Comparison of ENCODE assay signal across 8 cellular contexts in genomic region chr6:53792973-53793317, GRCh38.
DNase-seq lines count a peak whose midpoint lies in the region; ATAC-seq and TF ChIP-seq lines count a peak whose summit lies in the region.

No MANE protein-coding gene starts in this region.

- peak overlapping the region; percentile 77 for H3K4me3 ChIP-seq in HEK293 (ENCODE audit: low read depth, low read length)
- peak overlapping the region; percentile 68 for H3K4me3 ChIP-seq in WERI-Rb-1 (ENCODE audit: low read depth, low read length)
- H3K4me3 ChIP-seq in foreskin fibroblast (ENCODE audit: low read depth in 1 of 2, low read length in 2 of 2) = peak overlapping the region; percentile 86 to 91
- H3K4me3 ChIP-seq in rectal smooth muscle tissue (ENCODE audit: low read length) = peak overlapping the region; percentile 89

- TF ChIP-seq CTCF in HEK293 (tag by site-specific recombination; IDR thresholded peaks at IDR 0.05) (no peak), WERI-Rb-1 (IDR thresholded peaks at IDR 0.05; ENCODE audit: low read depth, low read length) (no peak), foreskin fibroblast (IDR thresholded peaks at IDR 0.05; ENCODE audit: low read depth, low read length) (no peak)

- H3K27ac ChIP-seq in HEK293 (ENCODE audit: extremely low read depth, low read depth, low read length) = no peak overlapping the region; the same call in 1 of the 2 replicates
- no peak overlapping the region for H3K27ac ChIP-seq in WERI-Rb-1
- H3K27ac ChIP-seq in rectal smooth muscle tissue (ENCODE audit: low read depth, low read length) = no peak overlapping the region

- DNase-seq in WERI-Rb-1 (no peak), foreskin fibroblast (no peak)

- H3K36me3 ChIP-seq in HEK293 (ENCODE audit: control insufficient read depth in 2 of 2, insufficient read depth in 1 of 2, low read length in 2 of 2) (no peaks in the 10 kb centered on the region), WERI-Rb-1 (no peaks in the 10 kb centered on the region), rectal smooth muscle tissue (ENCODE audit: control insufficient read depth, insufficient read depth, low read length) (no peaks in the 10 kb centered on the region)

- H3K4me1 ChIP-seq in HEK293 (ENCODE audit: control insufficient read depth, insufficient read depth, low read length) (peaks cover 12% of the 10 kb centered on the region), rectal smooth muscle tissue (ENCODE audit: control insufficient read depth, insufficient read depth, low read length) (peaks cover 2% of the 10 kb centered on the region)

- ATAC-seq in HG03571 (IDR thresholded peaks at IDR 0.05; ENCODE audit: unreplicated experiment) (no peak), HG03025 (IDR thresholded peaks at IDR 0.05; ENCODE audit: low FRiP score, unreplicated experiment) (no peak), HG03457 (IDR thresholded peaks at IDR 0.05; ENCODE audit: unreplicated experiment) (no peak), GM21529 (IDR thresholded peaks at IDR 0.05; ENCODE audit: unreplicated experiment) (no peak)

- no peak overlapping the region for H3K9ac ChIP-seq in rectal smooth muscle tissue (ENCODE audit: low read length)

- peaks cover 6% of the 10 kb centered on the region for H3K27me3 ChIP-seq in WERI-Rb-1 (ENCODE audit: insufficient read depth, low read depth, severe bottlenecking)
- H3K27me3 ChIP-seq in rectal smooth muscle tissue (ENCODE audit: control insufficient read depth, insufficient read depth, low read length) = no peaks in the 10 kb centered on the region

- POLR2A ChIA-PET in HEK293 (lab: Yijun Ruan, JAX) = interaction anchor here (1.0 to 3.1 kb wide), 7 partner anchors 21 to 164 kb away, joined by 3 to 41 read pairs (median 7); no protein-coding TSS in a partner anchor

- H3K9me3 ChIP-seq in HEK293 (ENCODE audit: control insufficient read depth, insufficient read depth, low read depth, low read length) = 0 out of 2 replicates have a peak, but pooled peaks cover 3% of the 10 kb centered on the region
- peaks cover 5% of the 10 kb centered on the region for H3K9me3 ChIP-seq in WERI-Rb-1 (ENCODE audit: severe bottlenecking)

- CTCF ChIA-PET in HEK293 (lab: Yijun Ruan, JAX) = interaction anchor here (0.6 to 7.7 kb wide), 12 partner anchors 21 to 276 kb away, joined by 3 to 127 read pairs (median 4); no protein-coding TSS in a partner anchor

TF ChIP-seq in HEK293, 187 proteins besides CTCF, POLR2A, EP300 and RAD21:
- TF ChIP-seq ZNF660 (tag by site-specific recombination; IDR thresholded peaks at IDR 0.05) (no peak), ZNF391 (tag by site-specific recombination; IDR thresholded peaks at IDR 0.05; ENCODE audit: borderline replicate concordance, low read depth) (no peak), ZNF324 (tag by site-specific recombination; IDR thresholded peaks at IDR 0.05) (no peak)
TF ChIP-seq in HEK293: peak in this region for 0.
